15 cellular contexts compared by ENCODE assay signal in genomic region chr17:19412984-19413383, GRCh38. TPM values are rescaled to one million over a fixed set of nuclear protein-coding genes. Genes with fewer than 3 reads are reported as not detected.
DNase-seq lines count a peak whose midpoint lies in the region; ATAC-seq and TF ChIP-seq lines count a peak whose summit lies in the region.
"Had no signal": no experiment of that assay in that cellular context is flagged by ENCODE, and none has a peak within 500 bp of the region (broad histone marks: within the 10 kb centered on the region; RNA-seq: fewer than 3 reads in every experiment).

No MANE protein-coding gene starts in this region.

- no peak overlapping the region for H2BK5ac ChIP-seq in neuronal stem cell (ENCODE audit: low read length)

- peak overlapping the region in 48 of 59 donors; percentile 20 to 71 (median 60) for H3K4me3 ChIP-seq in dorsolateral prefrontal cortex
- H3K4me3 ChIP-seq in neuronal stem cell (ENCODE audit: low read length in 2 of 2): no peak overlapping the region
- no peak overlapping the region for H3K4me3 ChIP-seq in MG63
- H3K4me3 ChIP-seq: HAP-1 had no signal

- no peak overlapping the region for H4K8ac ChIP-seq in neuronal stem cell (ENCODE audit: low read depth, low read length)

- peak overlapping the region; percentile 5 for H3K14ac ChIP-seq in neuronal stem cell (ENCODE audit: low read length)

- H3K9ac ChIP-seq in neuronal stem cell (ENCODE audit: low read depth, low read length, poor library complexity): peak overlapping the region; percentile 63

- no peaks in the 10 kb centered on the region for H3K27me3 ChIP-seq in dorsolateral prefrontal cortex
- peaks cover 0 to 50% (median 0%) of the 10 kb centered on the region in 3 experiments for H3K27me3 ChIP-seq in neuronal stem cell (ENCODE audit: control insufficient read depth in 3 of 3, insufficient read depth in 3 of 3, low read depth in 1 of 3, low read length in 3 of 3)
- no peaks in the 10 kb centered on the region for H3K27me3 ChIP-seq in MG63

- peak overlapping the region; percentile 45 for H3K18ac ChIP-seq in neuronal stem cell (ENCODE audit: low read length)

- H3K36me3 ChIP-seq in neuronal stem cell (replicated peaks in 1 of 2; ENCODE audit: control insufficient read depth in 2 of 2, insufficient read depth in 2 of 2, low read length in 2 of 2): no peaks in the 10 kb centered on the region
- no peaks in the 10 kb centered on the region for H3K36me3 ChIP-seq in MG63
- H3K36me3 ChIP-seq: HAP-1 had no signal

- H2BK120ac ChIP-seq in neuronal stem cell (ENCODE audit: low read depth, low read length): no peak overlapping the region

- DNase-seq in cerebellar cortex (ENCODE audit: low spot score) (peak; percentile 34), dorsolateral prefrontal cortex (peak in 1 of 10 donors; percentile 59), neuronal stem cell (ENCODE audit: low spot score) (no peak), MG63 (no peak)
- DNase-seq: Calu3; CD4-positive, alpha-beta memory T cell; COR-L47; DMS53; DMS79 treated with DMSO at 0.1 percent for 48 hours; GOT3; HFFc6 had no signal

- H3K4me1 ChIP-seq in neuronal stem cell (ENCODE audit: control insufficient read depth in 2 of 2, insufficient read depth in 1 of 2, low read depth in 1 of 2, low read length in 2 of 2): peaks cover 0 to 13% of the 10 kb centered on the region in 2 donors
- H3K4me1 ChIP-seq: HAP-1 had no signal

- intact Hi-C loops in dorsolateral prefrontal cortex (cut with DNase I): no loop called here

- H3K27ac ChIP-seq in dorsolateral prefrontal cortex: peak overlapping the region in 13 of 59 donors; percentile 18 to 91 (median 79)
- no peak overlapping the region for H3K27ac ChIP-seq in neuronal stem cell (replicated peaks; ENCODE audit: low read length)

- no peak overlapping the region for H4K91ac ChIP-seq in neuronal stem cell (ENCODE audit: low read depth, low read length, poor library complexity)

- TF ChIP-seq CTCF in dorsolateral prefrontal cortex (IDR thresholded peaks at IDR 0.05 in 54 of 56, conservative IDR thresholded peaks at IDR 0.05 in 2 of 56; ENCODE audit: low read depth in 1 of 56, partially characterized antibody in 56 of 56): no peak

- H3K79me1 ChIP-seq in neuronal stem cell (ENCODE audit: low read depth, low read length): no peaks in the 10 kb centered on the region

- H2BK12ac ChIP-seq in neuronal stem cell (ENCODE audit: low read length): no peak overlapping the region

- WGBS in neuronal stem cell (ENCODE audit: extremely low coverage in 2 of 2, insufficient read length in 2 of 2, insufficient replicate concordance in 1 of 2), 2 donors: no CpG with 5 or more reads among the region's 12 CpGs

- no peaks in the 10 kb centered on the region for H3K9me3 ChIP-seq in neuronal stem cell (replicated peaks in 1 of 2; ENCODE audit: control insufficient read depth in 2 of 2, insufficient read depth in 1 of 2, low read depth in 1 of 2, low read length in 2 of 2)
- no peaks in the 10 kb centered on the region for H3K9me3 ChIP-seq in MG63
- H3K9me3 ChIP-seq: HAP-1 had no signal

- peak overlapping the region; percentile 92 for H2AK5ac ChIP-seq in neuronal stem cell (ENCODE audit: low read depth, low read length)

- no peak for ATAC-seq in HG03097 (IDR thresholded peaks at IDR 0.05; ENCODE audit: low FRiP score, unreplicated experiment)
- ATAC-seq in HG02938 (IDR thresholded peaks at IDR 0.05; ENCODE audit: unreplicated experiment): no peak

- no peak overlapping the region for H2BK15ac ChIP-seq in neuronal stem cell (ENCODE audit: low read length)

- no peak overlapping the region for H2AFZ ChIP-seq in neuronal stem cell (ENCODE audit: low read length)

- H3K4me2 ChIP-seq in neuronal stem cell (ENCODE audit: insufficient read depth, low read length, poor library complexity, severe bottlenecking): no peak overlapping the region

- H3K4ac ChIP-seq in neuronal stem cell (ENCODE audit: low read length): no peak overlapping the region

- peak overlapping the region; percentile 14 for H3K23ac ChIP-seq in neuronal stem cell (ENCODE audit: low read depth, low read length, poor library complexity)

RNA-seq across cellular contexts. Expression of gene RNF112, which starts 2.0 kb away (rescaled TPM):
- total RNA-seq in dorsolateral prefrontal cortex: 10 to 100 TPM; 26.1 to 82.1 (median 51.1) TPM
- 1.4 TPM for polyA plus RNA-seq in neuronal stem cell (2013, experiment 1 of 2)
- polyA plus RNA-seq in neuronal stem cell (2013, experiment 2 of 2): 1.1 TPM
- total RNA-seq in MG63 (2014; rRNA removed; shearing (Covaris generic); ENCODE audit: low replicate concordance): not detected in 2 replicates
- total RNA-seq: A172 had no signal

RNA-seq across cellular contexts. Expression of gene MFAP4, which starts 26.0 kb away (rescaled TPM):
- total RNA-seq in dorsolateral prefrontal cortex: 10 to 100 TPM in 12 of 120 experiments, 1 to 10 TPM in 108; 1.0 to 29.2 (median 4.0) TPM
- 0.18 TPM for polyA plus RNA-seq in neuronal stem cell (2013, experiment 1 of 2)
- polyA plus RNA-seq in neuronal stem cell (2013, experiment 2 of 2): 0.07 TPM
- total RNA-seq in MG63 (2014; rRNA removed; shearing (Covaris generic); ENCODE audit: low replicate concordance): 3.2 and 4.3 TPM in 2 replicates
- total RNA-seq: A172; Calu3; CD4-positive, alpha-beta memory T cell had no signal
- polyA plus RNA-seq: CD4-positive, alpha-beta memory T cell had no signal

RNA-seq across cellular contexts. Expression of gene MAPK7, which starts 34.7 kb away (rescaled TPM):
- total RNA-seq in dorsolateral prefrontal cortex: 10 to 100 TPM in 118 of 120 experiments, 1 to 10 TPM in 2; 9.3 to 31.4 (median 15.9) TPM
- polyA plus RNA-seq in neuronal stem cell (2013, experiment 1 of 2): 21.1 TPM
- polyA plus RNA-seq in neuronal stem cell (2013, experiment 2 of 2): 21.3 TPM
- total RNA-seq in MG63 (2014; rRNA removed; shearing (Covaris generic); ENCODE audit: low replicate concordance): 2.8 and 10.1 TPM in 2 replicates

RNA-seq across cellular contexts. Expression of gene B9D1, which starts 50.5 kb away (rescaled TPM):
- 10 to 100 TPM; 10.3 to 48.5 (median 28.0) TPM for total RNA-seq in dorsolateral prefrontal cortex
- 22.2 TPM for polyA plus RNA-seq in neuronal stem cell (2013, experiment 1 of 2)
- 23.4 TPM for polyA plus RNA-seq in neuronal stem cell (2013, experiment 2 of 2)
- 14.8 and 30.2 TPM in 2 replicates for total RNA-seq in MG63 (2014; rRNA removed; shearing (Covaris generic); ENCODE audit: low replicate concordance)

Comparison
In these comparisons a context has a peak if more than half of its experiments do, and no peak if none do; other contexts are left out.
1. H3K4me3 ChIP-seq: peak in dorsolateral prefrontal cortex (48 of 59); none in neuronal stem cell (0 of 2) and MG63 (single experiment).
2. RNA of gene RNF112, which starts 2.0 kb away (total RNA-seq): 26.1 to 82.1 TPM in dorsolateral prefrontal cortex; not detected in MG63; every median in the first group is over 10 times any median in the second.